Comparison of ENCODE assay signal across 8 cellular contexts in genomic region chr6:70955441-70956190, GRCh38. TPM values are rescaled to one million over a fixed set of nuclear protein-coding genes. Genes with fewer than 3 reads are reported as not detected.
A peak's percentile ranks its signal among the peaks of the same experiment; 100 is the strongest.
DNase-seq lines count a peak whose midpoint lies in the region; ATAC-seq, FAIRE-seq and TF ChIP-seq lines count a peak whose summit lies in the region.

No MANE protein-coding gene starts in this region.

- DNase-seq in NCI-H146 (lab: John Stamatoyannopoulos, UW), result peak; percentile 87
- peak; percentile 67 for DNase-seq in T1000 (lab: John Stamatoyannopoulos, UW)
- DNase-seq in GM12878 (ENCODE audit: low read depth, low spot score), result peak; percentile 11
- peak; percentile 86 for DNase-seq in iPS DF 6.9 (ENCODE audit: low read depth, low spot score)
- peak; percentile 81 for DNase-seq in sigmoid colon
- no peak for DNase-seq in RKO (ENCODE audit: low spot score)

- 9% methylated on average over 62 of the region's 65 CpGs for WGBS in GM12878 (ENCODE audit: insufficient coverage, insufficient replicate concordance, low lambda C conversion rate, missing lambda C conversion rate)
- no CpG with 5 or more reads among the region's 65 CpGs for WGBS in iPS DF 6.9 (ENCODE audit: insufficient coverage, insufficient read length)
- WGBS in sigmoid colon, 2 donors, result 1% methylated on average over 65 of the region's 65 CpGs

- TF ChIP-seq RAD21 in GM12878 (IDR thresholded peaks at IDR 0.05; ENCODE audit: insufficient read depth, low read depth, low read length), result peak; percentile 67

- peak overlapping the region; percentile 90 for H3K4me2 ChIP-seq in GM12878 (ENCODE audit: control insufficient read depth, insufficient read depth)

- ATAC-seq in GM18498 (IDR thresholded peaks at IDR 0.05; ENCODE audit: unreplicated experiment) (peak; percentile 96), HG02870 (IDR thresholded peaks at IDR 0.05; ENCODE audit: unreplicated experiment) (peak; percentile 94), GM12878 (peak; percentile 99)

- H3K9me3 ChIP-seq in GM12878 (replicated peaks; ENCODE audit: control insufficient read depth, insufficient read depth, low read length) (no peaks in the 10 kb centered on the region), iPS DF 6.9 (ENCODE audit: control insufficient read depth, insufficient read depth, low read length) (no peaks in the 10 kb centered on the region), sigmoid colon (no peaks in the 10 kb centered on the region)

- RAD21 ChIA-PET in GM12878 (lab: Charles Lee; ENCODE audit: unreplicated experiment), result interaction anchor here (0.6 to 2.2 kb wide), 11 partner anchors 42 to 734 kb away, joined by 3 to 29 read pairs (median 4); no protein-coding TSS in a partner anchor

- no peak for TF ChIP-seq POLR2A in GM12878 (IDR thresholded peaks at IDR 0.05; ENCODE audit: low read depth, low read length)
- TF ChIP-seq POLR2A in sigmoid colon (IDR thresholded peaks at IDR 0.05), result no peak

- no peaks in the 10 kb centered on the region for H3K79me2 ChIP-seq in GM12878 (ENCODE audit: control insufficient read depth, insufficient read depth, low read length)

- H4K20me1 ChIP-seq in GM12878 (ENCODE audit: control insufficient read depth, insufficient read depth), result no peaks in the 10 kb centered on the region

- SMC1A ChIA-PET in GM12878 (lab: Charles Lee; ENCODE audit: uncharacterized antibody, unreplicated experiment), result interaction anchor here (0.7 to 2.5 kb wide), 5 partner anchors 35 to 647 kb away, joined by 3 to 17 read pairs (median 3); no protein-coding TSS in a partner anchor

- peaks cover 3% of the 10 kb centered on the region; the same call in 1 of the 2 replicates for H3K4me1 ChIP-seq in GM12878 (ENCODE audit: control insufficient read depth, insufficient read depth, low read length)
- H3K4me1 ChIP-seq in iPS DF 6.9 (ENCODE audit: control insufficient read depth, insufficient read depth, low read length), result 0 out of 2 replicates have a peak, but pooled peaks cover 2% of the 10 kb centered on the region
- H3K4me1 ChIP-seq in sigmoid colon, result peaks cover 0 to 25% (median 23%) of the 10 kb centered on the region in 4 donors

- no TSS peak for BruUV-seq in GM12878 (replicated peaks; lab: Mats Ljungman, UMichigan)

- TF ChIP-seq CTCF in GM12878 (IDR thresholded peaks at IDR 0.05 in 2 of 3, conservative IDR thresholded peaks at IDR 0.05 in 1 of 3; ENCODE audit: control insufficient read depth in 2 of 3, extremely low read depth in 1 of 3, insufficient read depth in 1 of 3, low read depth in 3 of 3, low read length in 3 of 3) (peak; percentile 86 to 89 (median 86)), sigmoid colon (IDR thresholded peaks at IDR 0.05) (peak; percentile 35 to 80 (median 58))

- in situ Hi-C loops in GM12878 (cut with MboI), result loop anchor here (5.0 kb wide), 1 partner anchor 248 kb away; no protein-coding TSS in a partner anchor

- peak overlapping the region; percentile 74; the same call in 1 of the 2 replicates for H3K4me3 ChIP-seq in GM12878
- H3K4me3 ChIP-seq in iPS DF 6.9 (ENCODE audit: low read length), result peak overlapping the region; percentile 42; the same call in 1 of the 2 replicates
- H3K4me3 ChIP-seq in sigmoid colon, result peak overlapping the region; percentile 30 to 58 (median 46)

- POLR2A ChIA-PET in GM12878 (lab: Charles Lee), result no interaction called here

- CTCF ChIA-PET in GM12878 (lab: Yijun Ruan, JAX), result interaction anchor here (0.6 to 2.5 kb wide), 34 partner anchors 11 to 735 kb away, joined by 3 to 26 read pairs (median 4); partner anchors contain the start of gene COL9A1

- no peaks in the 10 kb centered on the region for H3K36me3 ChIP-seq in GM12878 (ENCODE audit: control insufficient read depth in 2 of 2, insufficient read depth in 2 of 2, low read length in 1 of 2)
- no peaks in the 10 kb centered on the region for H3K36me3 ChIP-seq in iPS DF 6.9 (ENCODE audit: control insufficient read depth, insufficient read depth, low read length)
- H3K36me3 ChIP-seq in sigmoid colon, result no peaks in the 10 kb centered on the region

- H3K9ac ChIP-seq in GM12878 (ENCODE audit: control insufficient read depth, insufficient read depth, low read length), result no peak overlapping the region

- peak overlapping the region; percentile 66 for H2AFZ ChIP-seq in GM12878 (ENCODE audit: control insufficient read depth, low read depth, low read length)

- intact Hi-C loops in GM12878 (cut with micrococcal nuclease; ENCODE audit: unreplicated experiment), result loop anchor here (1.0 to 10.0 kb wide), 4 partner anchors 63 to 643 kb away; no protein-coding TSS in a partner anchor
- intact Hi-C loops in sigmoid colon (cut with DNase I), result loop anchor here (5.0 to 10.0 kb wide), 2 partner anchors 251 to 397 kb away; no protein-coding TSS in a partner anchor

- H3K27ac ChIP-seq in GM12878 (ENCODE audit: control insufficient read depth, insufficient read depth) (no peak overlapping the region), iPS DF 6.9 (ENCODE audit: low read length) (no peak overlapping the region), sigmoid colon (no peak overlapping the region)

- FAIRE-seq in GM12878 (lab: Jason Lieb, UNC), result peak; percentile 69

- H3K27me3 ChIP-seq in GM12878 (replicated peaks in 1 of 2; ENCODE audit: control insufficient read depth in 2 of 2, insufficient read depth in 2 of 2, low read length in 1 of 2) (peaks cover 9 to 13% of the 10 kb centered on the region in 2 experiments), iPS DF 6.9 (ENCODE audit: control insufficient read depth, insufficient read depth, low read length) (peaks cover 22% of the 10 kb centered on the region), sigmoid colon (peaks cover 10 to 46% (median 19%) of the 10 kb centered on the region in 3 donors)

- no peak for TF ChIP-seq EP300 in GM12878 (IDR thresholded peaks at IDR 0.05; ENCODE audit: borderline replicate concordance in 1 of 2, control insufficient read depth in 1 of 2, low read depth in 2 of 2, low read length in 2 of 2)
- TF ChIP-seq EP300 in sigmoid colon (IDR thresholded peaks at IDR 0.05), result no peak

TF ChIP-seq in GM12878, 131 proteins besides CTCF, POLR2A, EP300 and RAD21 (continues in another document):
- TF ChIP-seq SIN3A (IDR thresholded peaks at IDR 0.05; ENCODE audit: low read depth, low read length) (no peak), DPF2 (IDR thresholded peaks at IDR 0.05) (peak; percentile 46; the same call in 1 of the 2 replicates), SREBF1 (IDR thresholded peaks at IDR 0.05; ENCODE audit: low read length) (no peak), CREM (IDR thresholded peaks at IDR 0.05; ENCODE audit: low read depth) (no peak), GABPA (IDR thresholded peaks at IDR 0.05; ENCODE audit: low read depth) (no peak), CBX3 (IDR thresholded peaks at IDR 0.05; ENCODE audit: borderline replicate concordance, low read depth) (no peak), BCL3 (IDR thresholded peaks at IDR 0.05; ENCODE audit: borderline replicate concordance, insufficient read depth, low read depth, low read length, poor library complexity, severe bottlenecking) (no peak), GATAD2B (conservative IDR thresholded peaks at IDR 0.05; ENCODE audit: low read depth) (peak; percentile 75), PKNOX1 (IDR thresholded peaks at IDR 0.05) (no peak)
- TF ChIP-seq, protein P1, sequence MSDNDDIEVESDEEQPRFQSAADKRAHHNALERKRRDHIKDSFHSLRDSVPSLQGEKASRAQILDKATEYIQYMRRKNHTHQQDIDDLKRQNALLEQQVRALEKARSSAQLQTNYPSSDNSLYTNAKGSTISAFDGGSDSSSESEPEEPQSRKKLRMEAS (IDR thresholded peaks at IDR 0.05; ENCODE audit: low read depth, low read length), result no peak; the same call in 1 of the 2 replicates

RNA-seq across cellular contexts. Expression of gene B3GAT2, which starts 1.2 kb away (rescaled TPM):
- not detected in 2 replicates for total RNA-seq in GM12878 (2013; cell fraction: nucleolus; rRNA removed)
- total RNA-seq in GM12878 (2014; rRNA removed) (0.05 TPM in 1 of 2 replicates, not detected in the other), GM12878 (2014; rRNA removed; fragmentation: Illumina TruSeq; extraction: Trizol) (not detected in 2 replicates), GM12878 (2021) (0.03 TPM in 1 of 2 replicates, not detected in the other), sigmoid colon (under 1 TPM in 1 of 4 donors, not detected in 3; 0.28 TPM)
- 0.29 TPM for polyA plus RNA-seq in GM12878 (2011; ENCODE audit: low read depth)
- polyA plus RNA-seq in GM12878 (2011; rRNA removed) (0.04 and 0.07 TPM in 2 replicates), GM12878 (2014; fragmentation: Illumina TruSeq; extraction: Trizol) (not detected in 2 replicates), GM12878 (2014; fragmentation: Nextera tagmentation; extraction: Ambion mirVana) (under 1 TPM; 0.21 to 0.22 TPM), GM12878 (2014; rRNA removed) (not detected in 2 replicates), GM12878 (2016; fragmentation: Nextera tagmentation; extraction: Ambion mirVana) (1 to 10 TPM in 1 of 2 experiments, under 1 TPM in 1; 0.54 to 1.2 TPM), sigmoid colon (under 1 TPM; under 0.01 to 0.23 (median 0.12) TPM)
- polyA plus RNA-seq in GM12878 (2011; cell fraction: cytosol; rRNA removed), result not detected in 2 replicates
- polyA plus RNA-seq in GM12878 (2011; cell fraction: nucleus; rRNA removed), result not detected in 2 replicates
- 0.28 and 0.44 TPM in 2 replicates for polyA plus RNA-seq in GM12878 (2012)
- not detected in 2 replicates for polyA minus RNA-seq in GM12878 (2011; rRNA and poly(A)+ RNA removed)
- polyA minus RNA-seq in GM12878 (2011; cell fraction: cytosol; rRNA and poly(A)+ RNA removed), result not detected in 2 replicates
- not detected in 2 replicates for polyA minus RNA-seq in GM12878 (2011; cell fraction: nucleus; rRNA and poly(A)+ RNA removed)
